1 cellular context compared by ENCODE assay signal in genomic region chr12:79294590-79294989, GRCh38.
TF ChIP-seq lines count a peak whose summit lies in the region.

No MANE protein-coding gene starts in this region.

TF ChIP-seq in GM23338, 12 proteins besides CTCF, POLR2A, EP300 and RAD21 (continued from another document):
- TF ChIP-seq, protein P1, sequence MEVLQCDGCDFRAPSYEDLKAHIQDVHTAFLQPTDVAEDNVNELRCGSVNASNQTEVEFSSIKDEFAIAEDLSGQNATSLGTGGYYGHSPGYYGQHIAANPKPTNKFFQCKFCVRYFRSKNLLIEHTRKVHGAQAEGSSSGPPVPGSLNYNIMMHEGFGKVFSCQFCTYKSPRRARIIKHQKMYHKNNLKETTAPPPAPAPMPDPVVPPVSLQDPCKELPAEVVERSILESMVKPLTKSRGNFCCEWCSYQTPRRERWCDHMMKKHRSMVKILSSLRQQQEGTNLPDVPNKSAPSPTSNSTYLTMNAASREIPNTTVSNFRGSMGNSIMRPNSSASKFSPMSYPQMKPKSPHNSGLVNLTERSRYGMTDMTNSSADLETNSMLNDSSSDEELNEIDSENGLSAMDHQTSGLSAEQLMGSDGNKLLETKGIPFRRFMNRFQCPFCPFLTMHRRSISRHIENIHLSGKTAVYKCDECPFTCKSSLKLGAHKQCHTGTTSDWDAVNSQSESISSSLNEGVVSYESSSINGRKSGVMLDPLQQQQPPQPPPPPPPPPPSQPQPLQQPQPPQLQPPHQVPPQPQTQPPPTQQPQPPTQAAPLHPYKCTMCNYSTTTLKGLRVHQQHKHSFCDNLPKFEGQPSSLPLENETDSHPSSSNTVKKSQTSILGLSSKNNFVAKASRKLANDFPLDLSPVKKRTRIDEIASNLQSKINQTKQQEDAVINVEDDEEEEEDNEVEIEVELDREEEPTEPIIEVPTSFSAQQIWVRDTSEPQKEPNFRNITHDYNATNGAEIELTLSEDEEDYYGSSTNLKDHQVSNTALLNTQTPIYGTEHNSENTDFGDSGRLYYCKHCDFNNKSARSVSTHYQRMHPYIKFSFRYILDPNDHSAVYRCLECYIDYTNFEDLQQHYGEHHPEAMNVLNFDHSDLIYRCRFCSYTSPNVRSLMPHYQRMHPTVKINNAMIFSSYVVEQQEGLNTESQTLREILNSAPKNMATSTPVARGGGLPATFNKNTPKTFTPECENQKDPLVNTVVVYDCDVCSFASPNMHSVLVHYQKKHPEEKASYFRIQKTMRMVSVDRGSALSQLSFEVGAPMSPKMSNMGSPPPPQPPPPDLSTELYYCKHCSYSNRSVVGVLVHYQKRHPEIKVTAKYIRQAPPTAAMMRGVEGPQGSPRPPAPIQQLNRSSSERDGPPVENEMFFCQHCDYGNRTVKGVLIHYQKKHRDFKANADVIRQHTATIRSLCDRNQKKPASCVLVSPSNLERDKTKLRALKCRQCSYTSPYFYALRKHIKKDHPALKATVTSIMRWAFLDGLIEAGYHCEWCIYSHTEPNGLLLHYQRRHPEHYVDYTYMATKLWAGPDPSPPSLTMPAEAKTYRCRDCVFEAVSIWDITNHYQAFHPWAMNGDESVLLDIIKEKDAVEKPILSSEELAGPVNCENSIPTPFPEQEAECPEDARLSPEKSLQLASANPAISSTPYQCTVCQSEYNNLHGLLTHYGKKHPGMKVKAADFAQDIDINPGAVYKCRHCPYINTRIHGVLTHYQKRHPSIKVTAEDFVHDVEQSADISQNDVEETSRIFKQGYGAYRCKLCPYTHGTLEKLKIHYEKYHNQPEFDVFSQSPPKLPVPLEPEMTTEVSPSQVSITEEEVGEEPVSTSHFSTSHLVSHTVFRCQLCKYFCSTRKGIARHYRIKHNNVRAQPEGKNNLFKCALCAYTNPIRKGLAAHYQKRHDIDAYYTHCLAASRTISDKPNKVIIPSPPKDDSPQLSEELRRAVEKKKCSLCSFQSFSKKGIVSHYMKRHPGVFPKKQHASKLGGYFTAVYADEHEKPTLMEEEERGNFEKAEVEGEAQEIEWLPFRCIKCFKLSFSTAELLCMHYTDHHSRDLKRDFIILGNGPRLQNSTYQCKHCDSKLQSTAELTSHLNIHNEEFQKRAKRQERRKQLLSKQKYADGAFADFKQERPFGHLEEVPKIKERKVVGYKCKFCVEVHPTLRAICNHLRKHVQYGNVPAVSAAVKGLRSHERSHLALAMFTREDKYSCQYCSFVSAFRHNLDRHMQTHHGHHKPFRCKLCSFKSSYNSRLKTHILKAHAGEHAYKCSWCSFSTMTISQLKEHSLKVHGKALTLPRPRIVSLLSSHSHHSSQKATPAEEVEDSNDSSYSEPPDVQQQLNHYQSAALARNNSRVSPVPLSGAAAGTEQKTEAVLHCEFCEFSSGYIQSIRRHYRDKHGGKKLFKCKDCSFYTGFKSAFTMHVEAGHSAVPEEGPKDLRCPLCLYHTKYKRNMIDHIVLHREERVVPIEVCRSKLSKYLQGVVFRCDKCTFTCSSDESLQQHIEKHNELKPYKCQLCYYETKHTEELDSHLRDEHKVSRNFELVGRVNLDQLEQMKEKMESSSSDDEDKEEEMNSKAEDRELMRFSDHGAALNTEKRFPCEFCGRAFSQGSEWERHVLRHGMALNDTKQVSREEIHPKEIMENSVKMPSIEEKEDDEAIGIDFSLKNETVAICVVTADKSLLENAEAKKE (CRISPR knock-in tag; IDR thresholded peaks at IDR 0.05): no peak
- no peak for TF ChIP-seq ZNF331 (CRISPR knock-in tag; IDR thresholded peaks at IDR 0.05; ENCODE audit: low read depth)
- TF ChIP-seq, protein P2, sequence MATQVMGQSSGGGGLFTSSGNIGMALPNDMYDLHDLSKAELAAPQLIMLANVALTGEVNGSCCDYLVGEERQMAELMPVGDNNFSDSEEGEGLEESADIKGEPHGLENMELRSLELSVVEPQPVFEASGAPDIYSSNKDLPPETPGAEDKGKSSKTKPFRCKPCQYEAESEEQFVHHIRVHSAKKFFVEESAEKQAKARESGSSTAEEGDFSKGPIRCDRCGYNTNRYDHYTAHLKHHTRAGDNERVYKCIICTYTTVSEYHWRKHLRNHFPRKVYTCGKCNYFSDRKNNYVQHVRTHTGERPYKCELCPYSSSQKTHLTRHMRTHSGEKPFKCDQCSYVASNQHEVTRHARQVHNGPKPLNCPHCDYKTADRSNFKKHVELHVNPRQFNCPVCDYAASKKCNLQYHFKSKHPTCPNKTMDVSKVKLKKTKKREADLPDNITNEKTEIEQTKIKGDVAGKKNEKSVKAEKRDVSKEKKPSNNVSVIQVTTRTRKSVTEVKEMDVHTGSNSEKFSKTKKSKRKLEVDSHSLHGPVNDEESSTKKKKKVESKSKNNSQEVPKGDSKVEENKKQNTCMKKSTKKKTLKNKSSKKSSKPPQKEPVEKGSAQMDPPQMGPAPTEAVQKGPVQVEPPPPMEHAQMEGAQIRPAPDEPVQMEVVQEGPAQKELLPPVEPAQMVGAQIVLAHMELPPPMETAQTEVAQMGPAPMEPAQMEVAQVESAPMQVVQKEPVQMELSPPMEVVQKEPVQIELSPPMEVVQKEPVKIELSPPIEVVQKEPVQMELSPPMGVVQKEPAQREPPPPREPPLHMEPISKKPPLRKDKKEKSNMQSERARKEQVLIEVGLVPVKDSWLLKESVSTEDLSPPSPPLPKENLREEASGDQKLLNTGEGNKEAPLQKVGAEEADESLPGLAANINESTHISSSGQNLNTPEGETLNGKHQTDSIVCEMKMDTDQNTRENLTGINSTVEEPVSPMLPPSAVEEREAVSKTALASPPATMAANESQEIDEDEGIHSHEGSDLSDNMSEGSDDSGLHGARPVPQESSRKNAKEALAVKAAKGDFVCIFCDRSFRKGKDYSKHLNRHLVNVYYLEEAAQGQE (IDR thresholded peaks at IDR 0.05; ENCODE audit: unreplicated experiment): no peak
- TF ChIP-seq STAT1 (IDR thresholded peaks at IDR 0.05; ENCODE audit: unreplicated experiment): no peak
- TF ChIP-seq, protein P3, sequence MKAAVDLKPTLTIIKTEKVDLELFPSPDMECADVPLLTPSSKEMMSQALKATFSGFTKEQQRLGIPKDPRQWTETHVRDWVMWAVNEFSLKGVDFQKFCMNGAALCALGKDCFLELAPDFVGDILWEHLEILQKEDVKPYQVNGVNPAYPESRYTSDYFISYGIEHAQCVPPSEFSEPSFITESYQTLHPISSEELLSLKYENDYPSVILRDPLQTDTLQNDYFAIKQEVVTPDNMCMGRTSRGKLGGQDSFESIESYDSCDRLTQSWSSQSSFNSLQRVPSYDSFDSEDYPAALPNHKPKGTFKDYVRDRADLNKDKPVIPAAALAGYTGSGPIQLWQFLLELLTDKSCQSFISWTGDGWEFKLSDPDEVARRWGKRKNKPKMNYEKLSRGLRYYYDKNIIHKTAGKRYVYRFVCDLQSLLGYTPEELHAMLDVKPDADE (IDR thresholded peaks at IDR 0.05): no peak
- TF ChIP-seq JUNB (IDR thresholded peaks at IDR 0.05; ENCODE audit: unreplicated experiment): no peak
TF ChIP-seq in GM23338: peak in this region for 0.
